ENCODE assay signal across 15 cellular contexts in genomic region chr2:59449264-59449663, GRCh38.
DNase-seq lines count a peak whose midpoint lies in the region; ATAC-seq and TF ChIP-seq lines count a peak whose summit lies in the region.
"Had no signal": no experiment of that assay in that cellular context is flagged by ENCODE, and none has a peak within 500 bp of the region (broad histone marks: within the 10 kb centered on the region; RNA-seq: fewer than 3 reads in every experiment).

No MANE protein-coding gene starts in this region.

- no peaks in the 10 kb centered on the region for H3K9me3 ChIP-seq in DND-41 (ENCODE audit: insufficient read depth, low read length, severe bottlenecking)
- no peaks in the 10 kb centered on the region for H3K9me3 ChIP-seq in left lung

- H3K79me2 ChIP-seq in DND-41 (ENCODE audit: insufficient read depth, low read length), result no peaks in the 10 kb centered on the region

- H3K4me1 Mint-ChIP-seq in WTC11, result no peaks in the 10 kb centered on the region
- H3K4me1 Mint-ChIP-seq: neural crest cell had no signal

- DNase-seq in DND-41 (no peak), HT-29 (ENCODE audit: low spot score) (peak; percentile 42), WTC11 (ENCODE audit: low spot score) (no peak), left lung (no peak), foreskin fibroblast (no peak), putamen (ENCODE audit: low spot score) (no peak)
- no peak for DNase-seq in activated T-cell treated with anti-CD3 and anti-CD28 coated beads, Interleukin-2, amount 50 U/mL, for 1 hour
- DNase-seq in stimulated activated CD4-positive, alpha-beta T cell treated with anti-CD3 and anti-CD28 coated beads, Interleukin-15, amount 100 ng/mL, for 24 hours, result no peak
- DNase-seq: AML-193, anterior cingulate cortex, DMS79 treated with DMSO at 0.1 percent for 48 hours, HFFc6, NCI-H1436 had no signal

- CTCF ChIA-PET in WTC11 (lab: Charles Lee), result interaction anchor here (0.7 to 1.2 kb wide), 2 partner anchors 136 to 713 kb away, joined by 3 to 5 read pairs; no protein-coding TSS in a partner anchor

- TF ChIP-seq CTCF in DND-41 (IDR thresholded peaks at IDR 0.05; ENCODE audit: borderline replicate concordance, extremely low read depth, low read length, poor library complexity, severe bottlenecking), result peak; percentile 35
- TF ChIP-seq CTCF in WTC11 (IDR thresholded peaks at IDR 0.05), result no peak
- TF ChIP-seq CTCF in left lung (IDR thresholded peaks at IDR 0.05), result no peak
- TF ChIP-seq CTCF in foreskin fibroblast (IDR thresholded peaks at IDR 0.05; ENCODE audit: low read depth, low read length), result no peak

- no peak overlapping the region for H3K27ac Mint-ChIP-seq in WTC11
- H3K27ac Mint-ChIP-seq: dendritic cell treated with granulocyte-macrophage colony-stimulating factor and Interleukin-4, amounts not matched to agents 40 ng/mL and 50 ng/mL, for 4 days; HFFc6 had no signal

- intact Hi-C loops in left lung (cut with DNase I), result no loop called here

- H3K4me3 Mint-ChIP-seq in WTC11, result no peak overlapping the region
- H3K4me3 Mint-ChIP-seq: dendritic cell treated with granulocyte-macrophage colony-stimulating factor and Interleukin-4, amounts not matched to agents 40 ng/mL and 50 ng/mL, for 4 days; HFFc6; neural crest cell had no signal

- H3K27me3 ChIP-seq in DND-41 (ENCODE audit: insufficient read depth, low read length, poor library complexity) (no peaks in the 10 kb centered on the region), left lung (no peaks in the 10 kb centered on the region)

- H3K4me2 ChIP-seq in DND-41 (ENCODE audit: insufficient read depth, low read length), result no peak overlapping the region

- no peak overlapping the region for H3K9ac ChIP-seq in DND-41 (ENCODE audit: low read depth, low read length)

- H3K36me3 Mint-ChIP-seq in WTC11, result no peaks in the 10 kb centered on the region

- no peak overlapping the region for H2AFZ ChIP-seq in DND-41 (ENCODE audit: low read depth, low read length)

- H3K4me3 ChIP-seq in DND-41 (ENCODE audit: low read depth in 1 of 2, low read length in 2 of 2) (no peak overlapping the region), left lung (no peak overlapping the region), foreskin fibroblast (ENCODE audit: low read depth in 1 of 2, low read length in 2 of 2) (no peak overlapping the region)

- POLR2A ChIA-PET in WTC11 (lab: Charles Lee), result no interaction called here

- H3K27ac ChIP-seq in DND-41 (ENCODE audit: low read length) (no peak overlapping the region), left lung (no peak overlapping the region)

- H3K4me1 ChIP-seq in DND-41 (ENCODE audit: insufficient read depth, low read length) (no peaks in the 10 kb centered on the region), left lung (no peaks in the 10 kb centered on the region)

- 0 out of 3 replicates have a peak, but pooled peaks have one; percentile 27 for ATAC-seq in DND-41 (ENCODE audit: insufficient read depth, low read depth)
- ATAC-seq in WTC11, result peak; percentile 58
- ATAC-seq in left lung, result peak; percentile 90

- H4K20me1 ChIP-seq in DND-41 (ENCODE audit: insufficient read depth, low read length), result no peaks in the 10 kb centered on the region

- peaks cover 12% of the 10 kb centered on the region for H3K9me3 Mint-ChIP-seq in WTC11
- H3K9me3 Mint-ChIP-seq: dendritic cell treated with granulocyte-macrophage colony-stimulating factor and Interleukin-4, amounts not matched to agents 40 ng/mL and 50 ng/mL, for 4 days had no signal

- no peaks in the 10 kb centered on the region for H3K36me3 ChIP-seq in DND-41 (ENCODE audit: insufficient read depth, low read length)
- H3K36me3 ChIP-seq in left lung, result no peaks in the 10 kb centered on the region

- H3K27me3 Mint-ChIP-seq in WTC11 (ENCODE audit: low read depth), result peaks cover 2% of the 10 kb centered on the region; the same call in 1 of the 2 replicates
- H3K27me3 Mint-ChIP-seq: dendritic cell treated with granulocyte-macrophage colony-stimulating factor and Interleukin-4, amounts not matched to agents 40 ng/mL and 50 ng/mL, for 4 days had no signal

TF ChIP-seq in WTC11, 78 proteins besides CTCF, POLR2A, EP300 and RAD21:
- no peak for TF ChIP-seq ATF3 (CRISPR knock-in tag; conservative IDR thresholded peaks at IDR 0.05)
- no peak for TF ChIP-seq GABPB1 (CRISPR knock-in tag; IDR thresholded peaks at IDR 0.05)
- no peak for TF ChIP-seq FOXJ3 (CRISPR knock-in tag; IDR thresholded peaks at IDR 0.05; ENCODE audit: borderline replicate concordance)
- no peak for TF ChIP-seq ZNF671 (CRISPR knock-in tag; IDR thresholded peaks at IDR 0.05)
- TF ChIP-seq ZMAT4 (CRISPR knock-in tag; IDR thresholded peaks at IDR 0.05), result no peak
- no peak for TF ChIP-seq JAZF1 (CRISPR knock-in tag; IDR thresholded peaks at IDR 0.05)
- TF ChIP-seq, protein P1, sequence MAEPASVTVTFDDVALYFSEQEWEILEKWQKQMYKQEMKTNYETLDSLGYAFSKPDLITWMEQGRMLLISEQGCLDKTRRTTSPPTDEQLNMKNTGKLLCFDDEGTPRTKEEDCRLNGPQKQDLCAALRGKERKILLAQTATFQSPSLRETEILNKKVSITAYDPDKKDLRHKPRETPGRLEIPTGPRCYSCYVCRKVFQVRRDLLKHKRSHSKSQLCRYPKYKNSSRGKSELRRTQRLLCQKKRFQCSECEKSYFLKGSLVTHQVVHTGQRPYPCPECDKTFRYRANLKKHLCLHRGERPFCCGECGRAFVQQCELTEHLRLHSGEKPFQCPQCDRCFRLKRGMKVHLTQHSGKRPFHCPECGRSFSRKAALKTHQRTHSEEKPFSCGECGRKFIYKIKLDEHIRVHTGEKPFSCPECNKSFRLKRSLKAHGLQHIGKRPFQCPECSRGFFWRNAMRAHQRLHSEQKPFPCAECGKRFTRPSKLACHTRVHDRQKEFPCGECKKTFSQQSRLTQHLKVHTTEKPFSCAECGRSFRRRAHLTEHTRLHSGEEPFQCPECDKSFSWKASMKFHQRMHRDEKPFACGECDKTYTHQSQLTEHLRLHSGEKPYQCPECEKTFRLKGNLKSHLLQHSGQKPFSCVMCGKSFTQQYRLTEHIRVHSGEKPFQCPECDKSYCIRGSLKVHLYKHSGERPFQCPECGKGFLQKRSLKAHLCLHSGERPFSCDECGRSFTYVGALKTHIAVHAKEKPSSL (CRISPR knock-in tag; conservative IDR thresholded peaks at IDR 0.05), result no peak
- TF ChIP-seq OVOL2 (CRISPR knock-in tag; IDR thresholded peaks at IDR 0.05; ENCODE audit: borderline replicate concordance), result no peak

Comparison
In these comparisons a context has a peak if more than half of its experiments do, and no peak if none do; other contexts are left out.
1. ATAC-seq: peak in every context shown above with its lines; median percentile 90 in left lung; 58 in WTC11; 27 in DND-41.